ENCODE assay signal across 1 cellular context in genomic region chr17:66717680-66718079, GRCh38.
TF ChIP-seq lines count a peak whose summit lies in the region.

No MANE protein-coding gene starts in this region.

TF ChIP-seq in WTC11, 78 proteins besides CTCF, POLR2A, EP300 and RAD21 (continued from another document):
- no peak for TF ChIP-seq FOXP4 (CRISPR knock-in tag; IDR thresholded peaks at IDR 0.05)
- TF ChIP-seq, protein P1, sequence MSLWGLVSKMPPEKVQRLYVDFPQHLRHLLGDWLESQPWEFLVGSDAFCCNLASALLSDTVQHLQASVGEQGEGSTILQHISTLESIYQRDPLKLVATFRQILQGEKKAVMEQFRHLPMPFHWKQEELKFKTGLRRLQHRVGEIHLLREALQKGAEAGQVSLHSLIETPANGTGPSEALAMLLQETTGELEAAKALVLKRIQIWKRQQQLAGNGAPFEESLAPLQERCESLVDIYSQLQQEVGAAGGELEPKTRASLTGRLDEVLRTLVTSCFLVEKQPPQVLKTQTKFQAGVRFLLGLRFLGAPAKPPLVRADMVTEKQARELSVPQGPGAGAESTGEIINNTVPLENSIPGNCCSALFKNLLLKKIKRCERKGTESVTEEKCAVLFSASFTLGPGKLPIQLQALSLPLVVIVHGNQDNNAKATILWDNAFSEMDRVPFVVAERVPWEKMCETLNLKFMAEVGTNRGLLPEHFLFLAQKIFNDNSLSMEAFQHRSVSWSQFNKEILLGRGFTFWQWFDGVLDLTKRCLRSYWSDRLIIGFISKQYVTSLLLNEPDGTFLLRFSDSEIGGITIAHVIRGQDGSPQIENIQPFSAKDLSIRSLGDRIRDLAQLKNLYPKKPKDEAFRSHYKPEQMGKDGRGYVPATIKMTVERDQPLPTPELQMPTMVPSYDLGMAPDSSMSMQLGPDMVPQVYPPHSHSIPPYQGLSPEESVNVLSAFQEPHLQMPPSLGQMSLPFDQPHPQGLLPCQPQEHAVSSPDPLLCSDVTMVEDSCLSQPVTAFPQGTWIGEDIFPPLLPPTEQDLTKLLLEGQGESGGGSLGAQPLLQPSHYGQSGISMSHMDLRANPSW (CRISPR knock-in tag; conservative IDR thresholded peaks at IDR 0.05; ENCODE audit: low read depth): no peak
- TF ChIP-seq ZNF263 (CRISPR knock-in tag; IDR thresholded peaks at IDR 0.05; ENCODE audit: low read depth): no peak
- no peak for TF ChIP-seq PREB (CRISPR knock-in tag; IDR thresholded peaks at IDR 0.05; ENCODE audit: borderline replicate concordance)
- TF ChIP-seq ZNF396 (CRISPR knock-in tag; IDR thresholded peaks at IDR 0.05; ENCODE audit: borderline replicate concordance): no peak
- no peak for TF ChIP-seq SOX15 (CRISPR knock-in tag; IDR thresholded peaks at IDR 0.05)
- no peak for TF ChIP-seq MLX (CRISPR knock-in tag; IDR thresholded peaks at IDR 0.05)
